In genomic region chr1:241770115-241770514, GRCh38 we compare ENCODE assay signal across 24 cellular contexts.
A peak's percentile ranks its signal among the peaks of the same experiment; 100 is the strongest.
DNase-seq lines count a peak whose midpoint lies in the region; ATAC-seq and TF ChIP-seq lines count a peak whose summit lies in the region.
"Had no signal": no experiment of that assay in that cellular context is flagged by ENCODE, and none has a peak within 500 bp of the region (broad histone marks: within the 10 kb centered on the region; RNA-seq: fewer than 3 reads in every experiment).

No MANE protein-coding gene starts in this region.

- no peak overlapping the region for H3K27ac Mint-ChIP-seq in activated naive CD4-positive, alpha-beta T cell treated with anti-CD3 and anti-CD28 coated beads, Interleukin-2, amount 10 ng/mL, durations not matched to agents 7 days and 5 days
- H3K27ac Mint-ChIP-seq: activated CD4-positive, alpha-beta memory T cell treated with anti-CD3 and anti-CD28 coated beads for 36 hours; natural killer cell had no signal

- no peaks in the 10 kb centered on the region for H3K4me1 Mint-ChIP-seq in activated naive CD4-positive, alpha-beta T cell treated with anti-CD3 and anti-CD28 coated beads, Interleukin-2, amount 10 ng/mL, durations not matched to agents 7 days and 5 days
- H3K4me1 Mint-ChIP-seq: natural killer cell had no signal

- CTCF ChIA-PET in HEK293 (lab: Yijun Ruan, JAX): no interaction called here
- CTCF ChIA-PET in PC-9 (lab: Charles Lee): interaction anchor here (0.7 kb wide), 1 partner anchor 133 kb away, joined by 3 read pairs; no protein-coding TSS in a partner anchor
- CTCF ChIA-PET in activated naive CD4-positive, alpha-beta T cell treated with anti-CD3 and anti-CD28 coated beads, Interleukin-2, amount 10 ng/mL, durations not matched to agents 7 days and 5 days (lab: Charles Lee): no interaction called here

- no peaks in the 10 kb centered on the region for H4K20me1 ChIP-seq in PC-9 (ENCODE audit: insufficient read depth)

- BruUV-seq in PC-9 (replicated peaks; lab: Mats Ljungman, UMichigan): no TSS peak

- intact Hi-C loops in PC-9 (cut with micrococcal nuclease; ENCODE audit: unreplicated experiment): no loop called here

- TF ChIP-seq POLR2A in GM18505 (IDR thresholded peaks at IDR 0.05; ENCODE audit: borderline replicate concordance, extremely low read depth, insufficient read depth, insufficient read length): no peak

- DNase-seq in PC-9: no peak
- peak; percentile 10 for DNase-seq in left kidney (ENCODE audit: low read depth, low spot score)
- no peak for DNase-seq in NCI-H226
- DNase-seq in activated naive CD4-positive, alpha-beta T cell treated with anti-CD3 and anti-CD28 coated beads, Interleukin-2, amount 10 ng/mL, durations not matched to agents 7 days and 5 days: no peak
- DNase-seq in omental fat pad (ENCODE audit: low spot score): no peak
- DNase-seq: activated CD4-positive, alpha-beta memory T cell treated with anti-CD3 and anti-CD28 coated beads for 36 hours; activated CD4-positive, CD25-positive, alpha-beta regulatory T cell treated with anti-CD3 and anti-CD28 coated beads, Interleukin-2, amount 50 U/mL, for 72 hours; activated naive CD4-positive, alpha-beta T cell treated with anti-CD3 and anti-CD28 coated beads, Interleukin-2, amount 50 U/mL, for 16 hours; gastrocnemius medialis; natural killer cell; NCI-H1048; NCI-H2171; NCI-H524; NK-92 treated with Interleukin-12 subunit alpha and Interleukin-12 subunit beta, amount 100 ng/mL, for 24 hours; occipital lobe; SHP77; sigmoid colon; stimulated activated CD4-positive, alpha-beta T cell treated with anti-CD3 and anti-CD28 coated beads, Interleukin-4, amount 100 ng/mL, for 1 hour; T-helper 2 cell; transverse colon had no signal

- H3K9me3 Mint-ChIP-seq in activated naive CD4-positive, alpha-beta T cell treated with anti-CD3 and anti-CD28 coated beads, Interleukin-2, amount 10 ng/mL, durations not matched to agents 7 days and 5 days: no peaks in the 10 kb centered on the region
- H3K9me3 Mint-ChIP-seq: activated CD4-positive, alpha-beta memory T cell treated with anti-CD3 and anti-CD28 coated beads for 36 hours; natural killer cell had no signal

- no peaks in the 10 kb centered on the region for H3F3A ChIP-seq in PC-9 (ENCODE audit: insufficient read depth, low read depth)

- H3K36me3 ChIP-seq in HEK293 (ENCODE audit: control insufficient read depth in 2 of 2, insufficient read depth in 1 of 2, low read length in 2 of 2) (no peaks in the 10 kb centered on the region), PC-9 (ENCODE audit: low read depth) (no peaks in the 10 kb centered on the region)
- H3K36me3 ChIP-seq: gastrocnemius medialis, sigmoid colon, transverse colon had no signal

- H3K9me2 ChIP-seq in PC-9 (ENCODE audit: insufficient read depth): peaks cover 3% of the 10 kb centered on the region; the same call in 1 of the 2 replicates

- H2AFZ ChIP-seq in PC-9: 0 out of 2 replicates have a peak overlapping the region, but pooled peaks have one; percentile 31

- ATAC-seq in GM18505 (IDR thresholded peaks at IDR 0.05; ENCODE audit: unreplicated experiment) (peak; percentile 61), omental fat pad (ENCODE audit: low FRiP score) (no peak)
- ATAC-seq: gastrocnemius medialis, HepG2, natural killer cell had no signal

- H3K4me3 ChIP-seq in HEK293 (ENCODE audit: low read depth, low read length) (no peak overlapping the region), PC-9 (no peak overlapping the region)
- H3K4me3 ChIP-seq: gastrocnemius medialis, lung, sigmoid colon, transverse colon had no signal

- POLR2A ChIA-PET in HEK293 (lab: Yijun Ruan, JAX) (no interaction called here), PC-9 (lab: Charles Lee; ENCODE audit: unreplicated experiment) (interaction anchor here (0.6 kb wide), 1 partner anchor 21 kb away, joined by 5 read pairs; no protein-coding TSS in a partner anchor)

- H3K36me3 Mint-ChIP-seq in activated naive CD4-positive, alpha-beta T cell treated with anti-CD3 and anti-CD28 coated beads, Interleukin-2, amount 10 ng/mL, durations not matched to agents 7 days and 5 days: no peaks in the 10 kb centered on the region
- H3K36me3 Mint-ChIP-seq: activated CD4-positive, alpha-beta memory T cell treated with anti-CD3 and anti-CD28 coated beads for 36 hours; natural killer cell had no signal

- H3K79me2 ChIP-seq in PC-9 (ENCODE audit: low read depth): no peaks in the 10 kb centered on the region

- H3K27me3 Mint-ChIP-seq in activated naive CD4-positive, alpha-beta T cell treated with anti-CD3 and anti-CD28 coated beads, Interleukin-2, amount 10 ng/mL, durations not matched to agents 7 days and 5 days: no peaks in the 10 kb centered on the region

- H3K4me1 ChIP-seq in HEK293 (ENCODE audit: control insufficient read depth, insufficient read depth, low read length): peaks cover 10% of the 10 kb centered on the region; the same call in 1 of the 2 replicates
- no peaks in the 10 kb centered on the region for H3K4me1 ChIP-seq in PC-9 (replicated peaks; ENCODE audit: insufficient read depth)
- H3K4me1 ChIP-seq: gastrocnemius medialis, sigmoid colon, transverse colon had no signal

- TF ChIP-seq CTCF in HEK293 (tag by site-specific recombination; IDR thresholded peaks at IDR 0.05): no peak
- no peak for TF ChIP-seq CTCF in PC-9 (conservative IDR thresholded peaks at IDR 0.05)
- TF ChIP-seq CTCF in omental fat pad (IDR thresholded peaks at IDR 0.05): no peak

- no peak overlapping the region for H3K4me3 Mint-ChIP-seq in activated naive CD4-positive, alpha-beta T cell treated with anti-CD3 and anti-CD28 coated beads, Interleukin-2, amount 10 ng/mL, durations not matched to agents 7 days and 5 days
- H3K4me3 Mint-ChIP-seq: activated CD4-positive, alpha-beta memory T cell treated with anti-CD3 and anti-CD28 coated beads for 36 hours; natural killer cell had no signal

- H3K9me3 ChIP-seq in HEK293 (ENCODE audit: control insufficient read depth, insufficient read depth, low read depth, low read length) (no peaks in the 10 kb centered on the region), PC-9 (ENCODE audit: insufficient read depth, low read depth) (no peaks in the 10 kb centered on the region)
- H3K9me3 ChIP-seq: gastrocnemius medialis, sigmoid colon, transverse colon had no signal

- no peak overlapping the region for H3K4me2 ChIP-seq in PC-9

- H3K27ac ChIP-seq in HEK293 (ENCODE audit: extremely low read depth, low read depth, low read length) (no peak overlapping the region), PC-9 (no peak overlapping the region)
- H3K27ac ChIP-seq: gastrocnemius medialis, sigmoid colon, transverse colon had no signal

- H3K27me3 ChIP-seq in PC-9 (ENCODE audit: insufficient read depth, low read depth): no peaks in the 10 kb centered on the region
- H3K27me3 ChIP-seq: gastrocnemius medialis, sigmoid colon, transverse colon had no signal

TF ChIP-seq in HEK293, 187 proteins besides CTCF, POLR2A, EP300 and RAD21:
- TF ChIP-seq ZNF341 (tag by site-specific recombination; IDR thresholded peaks at IDR 0.05; ENCODE audit: low read depth) (no peak), KLF10 (tag by site-specific recombination; IDR thresholded peaks at IDR 0.05) (no peak), MYNN (tag by site-specific recombination; IDR thresholded peaks at IDR 0.05; ENCODE audit: borderline replicate concordance) (peak; percentile 86)
